ENCODE assay signal across 33 cellular contexts in genomic region chr1:71191520-71191919, GRCh38.
"Had no signal": no experiment of that assay in that cellular context is flagged by ENCODE, and none has a peak within 500 bp of the region (broad histone marks: within the 10 kb centered on the region; RNA-seq: fewer than 3 reads in every experiment).

No MANE protein-coding gene starts in this region.

- H3K9me3 ChIP-seq: MG63 had no signal

- H3K4me3 ChIP-seq: MG63 had no signal

- H3K27me3 ChIP-seq: MG63 had no signal

- H3K36me3 ChIP-seq: MG63 had no signal

- H3K27ac ChIP-seq: KMS-11 had no signal

- DNase-seq: Karpas-422, Kasumi-1, KG1, MG63, MM.1S, NCI-H1048, NCI-H1092, NCI-H1092 treated with DMSO at 0.1 percent for 48 hours, NCI-H1105, NCI-H1105 treated with DMSO at 0.1 percent for 48 hours, NCI-H1417, NCI-H1417 treated with DMSO at 0.1 percent for 48 hours, NCI-H1436, NCI-H1436 treated with DMSO at 0.1 percent for 48 hours, NCI-H146, NCI-H1694, NCI-H1694 treated with DMSO at 0.1 percent for 48 hours, NCI-H187, NCI-H187 treated with DMSO at 0.1 percent for 48 hours, NCI-H1930, NCI-H2029, NCI-H2029 treated with DMSO at 0.1 percent for 48 hours, NCI-H2081, NCI-H2081 treated with DMSO at 0.1 percent for 48 hours, NCI-H2107, NCI-H2171, NCI-H2171 treated with DMSO at 0.1 percent for 48 hours, NCI-H2227 treated with DMSO at 0.1 percent for 48 hours, NCI-H226, NCI-H345, NCI-H510A, NCI-H510A treated with DMSO at 0.1 percent for 48 hours had no signal
